In the genomic region with DNA sequence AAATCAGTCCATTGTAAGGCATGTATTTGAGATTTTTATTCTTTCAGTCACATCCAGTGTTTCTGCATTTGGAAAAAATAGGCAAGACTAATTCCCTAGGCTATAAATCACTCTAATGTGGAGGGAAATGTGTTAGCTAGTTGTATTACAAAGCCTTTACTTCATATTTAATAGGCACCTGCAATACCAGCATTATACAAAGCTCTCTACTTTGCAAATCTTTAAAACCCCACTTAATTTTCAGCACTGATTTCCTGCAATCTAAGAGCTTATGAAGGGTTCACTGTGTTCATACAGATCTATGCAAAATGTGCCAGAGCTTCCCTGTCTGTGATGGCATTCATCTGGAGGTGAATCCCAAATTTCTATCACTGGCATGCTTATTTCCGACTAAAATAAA, we compare ENCODE assay signal across 19 cellular contexts. TPM values are rescaled to one million over a fixed set of nuclear protein-coding genes. Genes with fewer than 3 reads are reported as not detected.
DNase-seq lines count a peak whose midpoint lies in the region; ATAC-seq, FAIRE-seq and TF ChIP-seq lines count a peak whose summit lies in the region.
"Had no signal": no experiment of that assay in that cellular context is flagged by ENCODE, and none has a peak within 500 bp of the region (broad histone marks: within the 10 kb centered on the region; RNA-seq: fewer than 3 reads in every experiment).

No MANE protein-coding gene starts in this region.

- no peaks in the 10 kb centered on the region for H3K9me3 Mint-ChIP-seq in GM23338
- H3K9me3 Mint-ChIP-seq: CD14-positive monocyte; CD8-positive, alpha-beta T cell had no signal

- H3K4me1 ChIP-seq in OCI-LY7 (ENCODE audit: insufficient read depth, low read length, poor library complexity, severe bottlenecking) (peaks cover 40% of the 10 kb centered on the region), GM23338 (ENCODE audit: insufficient read depth) (no peaks in the 10 kb centered on the region)
- H3K4me1 ChIP-seq: BE2C had no signal

- H2AFZ ChIP-seq in OCI-LY7 (ENCODE audit: low read length) (peak overlapping the region; percentile 27; the same call in 1 of the 2 replicates), GM23338 (no peak overlapping the region)

- H3K4me1 Mint-ChIP-seq in GM23338: no peaks in the 10 kb centered on the region
- H3K4me1 Mint-ChIP-seq: CD14-positive monocyte had no signal

- DNase-seq in D721Med (ENCODE audit: insufficient read length, low spot score) (no peak), OCI-LY7 (ENCODE audit: low spot score) (no peak), GM23338 (ENCODE audit: low spot score) (no peak)
- no peak for DNase-seq in activated CD8-positive, alpha-beta memory T cell treated with anti-CD3 and anti-CD28 coated beads for 24 hours
- DNase-seq: BE2C; CD8-positive, alpha-beta T cell; COR-L47; DND-41; GDM1 had no signal

- H3K9me2 ChIP-seq in OCI-LY7 (ENCODE audit: insufficient read depth, low read length) (no peaks in the 10 kb centered on the region), GM23338 (ENCODE audit: insufficient read depth) (no peaks in the 10 kb centered on the region)

- no peak for TF ChIP-seq CTCF in D721Med (IDR thresholded peaks at IDR 0.05; ENCODE audit: insufficient read depth, missing control alignments)
- TF ChIP-seq CTCF in OCI-LY7 (conservative IDR thresholded peaks at IDR 0.05; ENCODE audit: low read length): no peak
- no peak for TF ChIP-seq CTCF in GM23338 (conservative IDR thresholded peaks at IDR 0.05; ENCODE audit: low read depth in 2 of 2)

- H3K9me3 ChIP-seq in OCI-LY7 (ENCODE audit: low read length): no peaks in the 10 kb centered on the region
- H3K9me3 ChIP-seq: BE2C had no signal

- no peaks in the 10 kb centered on the region for H4K20me1 ChIP-seq in OCI-LY7 (ENCODE audit: insufficient read depth, low read length)
- H4K20me1 ChIP-seq in GM23338 (replicated peaks; ENCODE audit: insufficient read depth): no peaks in the 10 kb centered on the region

- H3K27me3 ChIP-seq in layer of hippocampus (ENCODE audit: control insufficient read depth, insufficient read depth, low read length) (no peaks in the 10 kb centered on the region), GM23338 (ENCODE audit: insufficient read depth) (no peaks in the 10 kb centered on the region)
- H3K27me3 ChIP-seq: BE2C had no signal

- no peaks in the 10 kb centered on the region for H3K27me3 Mint-ChIP-seq in GM23338 (ENCODE audit: insufficient read depth, low read depth, poor library complexity)

- H3K79me2 ChIP-seq in OCI-LY7 (ENCODE audit: insufficient read depth, low read depth, low read length) (peaks cover 59% of the 10 kb centered on the region), GM23338 (replicated peaks; ENCODE audit: insufficient read depth) (no peaks in the 10 kb centered on the region)

- H3K27ac ChIP-seq in OCI-LY7 (ENCODE audit: low read depth, low read length, poor library complexity, severe bottlenecking) (no peak overlapping the region), layer of hippocampus (ENCODE audit: low read depth, low read length) (peak overlapping the region; percentile 8), GM23338 (ENCODE audit: low read depth) (no peak overlapping the region)

- CTCF ChIA-PET in OCI-LY7 (lab: Charles Lee; ENCODE audit: unreplicated experiment): interaction anchor here (0.6 kb wide), 1 partner anchor 954 kb away, joined by 7 read pairs; no protein-coding TSS in a partner anchor

- no TSS peak for BruUV-seq in OCI-LY7 (replicated peaks; lab: Mats Ljungman, UMichigan)

- H3K36me3 ChIP-seq in OCI-LY7 (ENCODE audit: insufficient read depth, low read length) (no peaks in the 10 kb centered on the region), GM23338 (ENCODE audit: insufficient read depth) (no peaks in the 10 kb centered on the region)
- H3K36me3 ChIP-seq: BE2C had no signal

- H3F3A ChIP-seq in GM23338 (replicated peaks; ENCODE audit: low read depth): no peaks in the 10 kb centered on the region

- ATAC-seq in SK-N-SH treated with all-trans-retinoic acid at 6 μM for 48 hours (no peak), HG03025 (IDR thresholded peaks at IDR 0.05; ENCODE audit: low FRiP score, unreplicated experiment) (no peak), GM23338 (no peak)
- ATAC-seq: CD8-positive, alpha-beta T cell; HCT116; HepG2 had no signal

- H3K4me3 Mint-ChIP-seq in GM23338: no peak overlapping the region
- H3K4me3 Mint-ChIP-seq: CD14-positive monocyte; CD8-positive, alpha-beta T cell had no signal

- intact Hi-C loops in OCI-LY7 (cut with micrococcal nuclease; ENCODE audit: unreplicated experiment): no loop called here

- H3K27ac Mint-ChIP-seq in GM23338: no peak overlapping the region
- H3K27ac Mint-ChIP-seq: CD14-positive monocyte; CD8-positive, alpha-beta T cell had no signal

- peak overlapping the region; percentile 8; the same call in 1 of the 2 replicates for H3K4me2 ChIP-seq in OCI-LY7 (ENCODE audit: low read length)
- no peak overlapping the region for H3K4me2 ChIP-seq in GM23338

- peak; percentile 16 for FAIRE-seq in D721Med (lab: Jason Lieb, UNC)
- FAIRE-seq: A204.1, GM12892, H54, HepG2, HTR-8/SVneo had no signal

- no peak overlapping the region for H3K4me3 ChIP-seq in OCI-LY7 (ENCODE audit: low read depth, low read length, poor library complexity, severe bottlenecking)
- no peak overlapping the region for H3K4me3 ChIP-seq in GM23338

- no peaks in the 10 kb centered on the region for H3K36me3 Mint-ChIP-seq in GM23338 (ENCODE audit: low read depth)
- H3K36me3 Mint-ChIP-seq: CD14-positive monocyte; CD8-positive, alpha-beta T cell had no signal

- POLR2A ChIA-PET in OCI-LY7 (lab: Charles Lee): interaction anchor here (0.5 to 1.3 kb wide), 11 partner anchors 10 to 911 kb away, joined by 3 to 6 read pairs (median 3); no protein-coding TSS in a partner anchor

TF ChIP-seq in SK-N-SH treated with all-trans-retinoic acid at 6 μM for 48 hours, 23 proteins besides CTCF, POLR2A, EP300 and RAD21:
- TF ChIP-seq, protein P1, sequence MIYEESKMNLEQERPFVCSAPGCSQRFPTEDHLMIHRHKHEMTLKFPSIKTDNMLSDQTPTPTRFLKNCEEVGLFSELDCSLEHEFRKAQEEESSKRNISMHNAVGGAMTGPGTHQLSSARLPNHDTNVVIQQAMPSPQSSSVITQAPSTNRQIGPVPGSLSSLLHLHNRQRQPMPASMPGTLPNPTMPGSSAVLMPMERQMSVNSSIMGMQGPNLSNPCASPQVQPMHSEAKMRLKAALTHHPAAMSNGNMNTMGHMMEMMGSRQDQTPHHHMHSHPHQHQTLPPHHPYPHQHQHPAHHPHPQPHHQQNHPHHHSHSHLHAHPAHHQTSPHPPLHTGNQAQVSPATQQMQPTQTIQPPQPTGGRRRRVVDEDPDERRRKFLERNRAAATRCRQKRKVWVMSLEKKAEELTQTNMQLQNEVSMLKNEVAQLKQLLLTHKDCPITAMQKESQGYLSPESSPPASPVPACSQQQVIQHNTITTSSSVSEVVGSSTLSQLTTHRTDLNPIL (CRISPR knock-in tag; IDR thresholded peaks at IDR 0.05; ENCODE audit: low read depth): no peak
- no peak for TF ChIP-seq TCF4 (CRISPR knock-in tag; IDR thresholded peaks at IDR 0.05; ENCODE audit: borderline replicate concordance)
- no peak for TF ChIP-seq PPARA (CRISPR knock-in tag; IDR thresholded peaks at IDR 0.05; ENCODE audit: borderline replicate concordance)

TF ChIP-seq in GM23338, 12 proteins besides CTCF, POLR2A, EP300 and RAD21 (continues in another document):
- TF ChIP-seq, protein P2, sequence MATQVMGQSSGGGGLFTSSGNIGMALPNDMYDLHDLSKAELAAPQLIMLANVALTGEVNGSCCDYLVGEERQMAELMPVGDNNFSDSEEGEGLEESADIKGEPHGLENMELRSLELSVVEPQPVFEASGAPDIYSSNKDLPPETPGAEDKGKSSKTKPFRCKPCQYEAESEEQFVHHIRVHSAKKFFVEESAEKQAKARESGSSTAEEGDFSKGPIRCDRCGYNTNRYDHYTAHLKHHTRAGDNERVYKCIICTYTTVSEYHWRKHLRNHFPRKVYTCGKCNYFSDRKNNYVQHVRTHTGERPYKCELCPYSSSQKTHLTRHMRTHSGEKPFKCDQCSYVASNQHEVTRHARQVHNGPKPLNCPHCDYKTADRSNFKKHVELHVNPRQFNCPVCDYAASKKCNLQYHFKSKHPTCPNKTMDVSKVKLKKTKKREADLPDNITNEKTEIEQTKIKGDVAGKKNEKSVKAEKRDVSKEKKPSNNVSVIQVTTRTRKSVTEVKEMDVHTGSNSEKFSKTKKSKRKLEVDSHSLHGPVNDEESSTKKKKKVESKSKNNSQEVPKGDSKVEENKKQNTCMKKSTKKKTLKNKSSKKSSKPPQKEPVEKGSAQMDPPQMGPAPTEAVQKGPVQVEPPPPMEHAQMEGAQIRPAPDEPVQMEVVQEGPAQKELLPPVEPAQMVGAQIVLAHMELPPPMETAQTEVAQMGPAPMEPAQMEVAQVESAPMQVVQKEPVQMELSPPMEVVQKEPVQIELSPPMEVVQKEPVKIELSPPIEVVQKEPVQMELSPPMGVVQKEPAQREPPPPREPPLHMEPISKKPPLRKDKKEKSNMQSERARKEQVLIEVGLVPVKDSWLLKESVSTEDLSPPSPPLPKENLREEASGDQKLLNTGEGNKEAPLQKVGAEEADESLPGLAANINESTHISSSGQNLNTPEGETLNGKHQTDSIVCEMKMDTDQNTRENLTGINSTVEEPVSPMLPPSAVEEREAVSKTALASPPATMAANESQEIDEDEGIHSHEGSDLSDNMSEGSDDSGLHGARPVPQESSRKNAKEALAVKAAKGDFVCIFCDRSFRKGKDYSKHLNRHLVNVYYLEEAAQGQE (IDR thresholded peaks at IDR 0.05; ENCODE audit: unreplicated experiment): no peak
- no peak for TF ChIP-seq ZNF114 (CRISPR knock-in tag; IDR thresholded peaks at IDR 0.05)
- TF ChIP-seq STAT1 (IDR thresholded peaks at IDR 0.05; ENCODE audit: unreplicated experiment): no peak
- no peak for TF ChIP-seq EZH2phosphoT487 (IDR thresholded peaks at IDR 0.05; ENCODE audit: unreplicated experiment)
- no peak for TF ChIP-seq NANOG (IDR thresholded peaks at IDR 0.05; ENCODE audit: borderline replicate concordance)

RNA-seq across cellular contexts. Expression of a gene that starts 12.2 kb away (rescaled TPM):
- 19.8 and 20.1 TPM in 2 replicates for total RNA-seq in OCI-LY7 (2014; rRNA removed; shearing (Covaris generic))
- total RNA-seq in OCI-LY7 (2022): 26.0 and 31.6 TPM in 2 replicates
- total RNA-seq in GM23338 (2014; rRNA removed; shearing (Covaris generic)): 0.31 and 0.82 TPM in 2 replicates
- polyA plus RNA-seq in GM23338 (2016; fragmentation: Nextera tagmentation; extraction: Ambion mirVana): 0.23 and 0.52 TPM in 2 replicates
- polyA plus RNA-seq: HepG2 had no signal

Comparison
In these comparisons a context has a peak if more than half of its experiments do, and no peak if none do; other contexts are left out.
1. RNA of a gene that starts 12.2 kb away (total RNA-seq): 19.8 to 31.6 TPM in OCI-LY7; 0.31 to 0.82 TPM in GM23338; every median in the first group is over 10 times any median in the second.